13 cellular contexts compared by ENCODE assay signal in the genomic region with DNA sequence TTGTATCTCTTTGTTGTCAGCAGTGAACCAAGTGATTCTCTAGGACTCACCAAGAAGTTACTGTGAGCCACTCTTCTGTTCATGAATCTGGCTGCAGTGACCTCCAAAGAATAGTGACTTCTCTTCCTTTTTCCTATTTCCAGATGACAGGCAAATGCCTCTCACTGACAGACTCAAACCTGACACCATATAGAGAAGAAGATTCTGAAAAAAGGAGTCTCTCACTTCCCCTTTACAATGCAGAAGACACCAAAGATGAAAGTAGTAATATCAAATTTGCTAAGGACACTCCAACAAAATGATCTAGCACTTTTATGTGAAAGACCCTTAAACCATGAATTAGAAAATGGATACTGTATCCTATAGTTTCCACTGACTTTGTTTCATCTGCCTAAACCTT. TPM values are rescaled to one million over a fixed set of nuclear protein-coding genes. Genes with fewer than 3 reads are reported as not detected.
DNase-seq lines count a peak whose midpoint lies in the region; ATAC-seq and TF ChIP-seq lines count a peak whose summit lies in the region.
"Had no signal": no experiment of that assay in that cellular context is flagged by ENCODE, and none has a peak within 500 bp of the region (broad histone marks: within the 10 kb centered on the region; RNA-seq: fewer than 3 reads in every experiment).

No MANE protein-coding gene starts in this region.

- DNase-seq in foreskin keratinocyte, result no peak
- no peak for DNase-seq in activated gamma-delta T cell (lab: John Stamatoyannopoulos, UW)
- no peak for DNase-seq in activated T-cell treated with anti-CD3 and anti-CD28 coated beads for 4 hours
- no peak for DNase-seq in G401 (ENCODE audit: low spot score)
- DNase-seq: NCI-H2081; stimulated activated CD4-positive, alpha-beta T cell treated with anti-CD3 and anti-CD28 coated beads, Interleukin-4, amount 100 ng/mL, for 4 hours; stimulated activated naive CD8-positive, alpha-beta T cell treated with anti-CD3 and anti-CD28 coated beads, Interleukin-15, amount 100 ng/mL, for 72 hours; T-helper 2 cell had no signal

- in situ Hi-C loops in G401 (cut with HindIII; ENCODE audit: low sequenced_read_pairs), result no loop called here

- H3K27me3 ChIP-seq in foreskin keratinocyte, result no peaks in the 10 kb centered on the region
- H3K27me3 ChIP-seq: BLaER1 treated with 17β-estradiol and CSF1 and Interleukin-3, amounts not matched to agents 10 nM and 100 nM had no signal

- ATAC-seq in GM18498 (IDR thresholded peaks at IDR 0.05; ENCODE audit: unreplicated experiment) (peak; percentile 77), GM21381 (IDR thresholded peaks at IDR 0.05; ENCODE audit: unreplicated experiment) (peak; percentile 68), HG03066 (IDR thresholded peaks at IDR 0.05; ENCODE audit: low read depth, unreplicated experiment) (peak; percentile 77), foreskin keratinocyte (no peak), GM19463 (IDR thresholded peaks at IDR 0.05; ENCODE audit: unreplicated experiment) (no peak)
- ATAC-seq: stimulated activated naive CD8-positive, alpha-beta T cell treated with anti-CD3 and anti-CD28 coated beads, Interleukin-15, amount 100 ng/mL, for 72 hours had no signal

- no peak for TF ChIP-seq CTCF in foreskin keratinocyte (conservative IDR thresholded peaks at IDR 0.05)

- H3K4me1 ChIP-seq in foreskin keratinocyte, result peaks cover 21% of the 10 kb centered on the region

- peak overlapping the region; percentile 47 for H3K27ac ChIP-seq in foreskin keratinocyte
- H3K27ac ChIP-seq: BLaER1 treated with 17β-estradiol and CSF1 and Interleukin-3, amounts not matched to agents 10 nM and 100 nM had no signal

RNA-seq across cellular contexts. Expression of gene SETBP1, which starts 44.4 kb away (rescaled TPM):
- 5.8 and 9.8 TPM in 2 replicates for total RNA-seq in foreskin keratinocyte
- polyA plus RNA-seq in foreskin keratinocyte, result 0.94 and 1.1 TPM in 2 replicates
- total RNA-seq in G401 (2014; rRNA removed; shearing (Covaris generic)), result not detected in 2 replicates

Comparison
In these comparisons a context has a peak if more than half of its experiments do, and no peak if none do; other contexts are left out.
1. ATAC-seq: peak in GM18498 (single experiment), GM21381 (single experiment) and HG03066 (single experiment); none in foreskin keratinocyte (single experiment) and GM19463 (single experiment).